8 cellular contexts compared by ENCODE assay signal in the genomic region with DNA sequence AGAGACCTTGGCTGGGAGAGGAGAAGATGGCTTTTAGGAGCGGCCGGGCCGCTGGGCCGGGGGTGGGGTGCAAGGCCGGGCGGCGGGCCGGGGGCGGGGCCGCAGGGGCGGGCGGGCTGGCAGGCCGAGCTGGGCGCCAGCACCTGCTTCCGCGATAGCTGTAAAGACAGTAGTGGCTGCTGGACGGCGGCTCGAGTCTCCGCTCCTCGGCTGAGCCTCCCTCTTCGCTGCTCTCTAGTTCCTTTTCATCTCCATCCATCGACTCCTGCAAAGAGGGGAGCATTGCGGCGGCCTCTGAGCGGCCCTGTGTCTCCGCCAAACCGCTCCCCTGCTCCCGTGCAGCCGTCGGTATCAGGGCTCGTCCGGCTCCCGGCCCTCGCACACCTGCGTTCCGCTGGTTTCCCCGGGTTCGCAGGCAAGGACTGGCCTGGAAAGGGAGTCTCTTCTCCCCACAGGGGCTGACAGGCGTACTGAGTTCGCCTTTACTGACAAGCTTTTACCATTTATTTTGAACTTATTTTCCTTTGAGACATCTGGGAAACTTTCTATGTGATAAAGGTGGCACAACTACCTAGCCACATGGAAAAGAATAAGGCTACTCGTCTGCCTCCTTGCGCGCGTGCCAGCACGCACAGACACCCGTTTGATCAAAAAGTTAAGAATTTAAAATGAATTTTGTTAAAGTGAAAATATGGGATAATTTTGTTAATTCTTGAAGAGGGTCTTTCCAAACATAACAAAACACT. TPM values are rescaled to one million over a fixed set of nuclear protein-coding genes. Genes with fewer than 3 reads are reported as not detected.
DNase-seq lines count a peak whose midpoint lies in the region; ATAC-seq and TF ChIP-seq lines count a peak whose summit lies in the region.

A gene with protein sequence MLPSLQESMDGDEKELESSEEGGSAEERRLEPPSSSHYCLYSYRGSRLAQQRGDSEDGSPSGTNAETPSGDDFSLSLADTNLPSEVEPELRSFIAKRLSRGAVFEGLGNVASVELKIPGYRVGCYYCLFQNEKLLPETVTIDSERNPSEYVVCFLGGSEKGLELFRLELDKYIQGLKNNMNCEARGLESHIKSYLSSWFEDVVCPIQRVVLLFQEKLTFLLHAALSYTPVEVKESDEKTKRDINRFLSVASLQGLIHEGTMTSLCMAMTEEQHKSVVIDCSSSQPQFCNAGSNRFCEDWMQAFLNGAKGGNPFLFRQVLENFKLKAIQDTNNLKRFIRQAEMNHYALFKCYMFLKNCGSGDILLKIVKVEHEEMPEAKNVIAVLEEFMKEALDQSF (minus strand): TSS at position 317 of the 746 bp plus-strand sequence. CDS start 34 bp downstream, at position 283.

- peak within 1 kb of the TSS; percentile 76 for H3K4me2 ChIP-seq in hepatocyte

- ATAC-seq in HG02588 (IDR thresholded peaks at IDR 0.05; ENCODE audit: unreplicated experiment): peak; percentile 76

- WGBS in hepatocyte (ENCODE audit: low lambda C conversion rate, missing lambda C conversion rate): 11% methylated on average over 38 of the region's 47 CpGs

- CTCF ChIA-PET in GM10248 (lab: Yijun Ruan, JAX): interaction anchor here (0.7 to 1.2 kb wide), 2 partner anchors 11 to 89 kb away, joined by 3 to 4 read pairs; no protein-coding TSS in a partner anchor

- H3K4me1 ChIP-seq in ascending aorta (peaks cover 0 to 9% of the 10 kb centered on the region in 2 donors), hepatocyte (ENCODE audit: insufficient read depth) (peaks cover 4% of the 10 kb centered on the region), rectal smooth muscle tissue (ENCODE audit: control insufficient read depth, insufficient read depth, low read length) (peaks cover 10% of the 10 kb centered on the region), vagina (peaks cover 12% of the 10 kb centered on the region)

- H3K36me3 ChIP-seq in ascending aorta (peaks cover under 1 to 8% of the 10 kb centered on the region in 2 donors), hepatocyte (replicated peaks; ENCODE audit: insufficient read depth, low read depth) (no peaks in the 10 kb centered on the region), rectal smooth muscle tissue (ENCODE audit: control insufficient read depth, insufficient read depth, low read length) (no peaks in the 10 kb centered on the region), vagina (peaks cover 0 to 24% of the 10 kb centered on the region in 2 donors)

- H2AFZ ChIP-seq in hepatocyte: peak within 1 kb of the TSS; percentile 90

- no peak for TF ChIP-seq POLR2A in vagina (IDR thresholded peaks at IDR 0.05)

- H3K9me3 ChIP-seq in ascending aorta (no peaks in the 10 kb centered on the region), hepatocyte (ENCODE audit: low read depth) (no peaks in the 10 kb centered on the region), vagina (no peaks in the 10 kb centered on the region)

- peak within 1 kb of the TSS; percentile 71 to 86 for H3K4me3 ChIP-seq in ascending aorta
- H3K4me3 ChIP-seq in hepatocyte: peak within 1 kb of the TSS; percentile 49
- H3K4me3 ChIP-seq in rectal smooth muscle tissue (ENCODE audit: low read length): peak within 1 kb of the TSS; percentile 67
- H3K4me3 ChIP-seq in vagina: peak within 1 kb of the TSS; percentile 55 to 66

- H3K9me2 ChIP-seq in hepatocyte (replicated peaks; ENCODE audit: insufficient read depth): no peaks in the 10 kb centered on the region

- POLR2A ChIA-PET in GM10248 (lab: Yijun Ruan, JAX): no interaction called here

- H3K27me3 ChIP-seq in ascending aorta (no peaks in the 10 kb centered on the region), hepatocyte (no peaks in the 10 kb centered on the region), rectal smooth muscle tissue (ENCODE audit: control insufficient read depth, insufficient read depth, low read length) (no peaks in the 10 kb centered on the region), vagina (no peaks in the 10 kb centered on the region)

- no peaks in the 10 kb centered on the region for H4K20me1 ChIP-seq in hepatocyte (ENCODE audit: insufficient read depth, poor library complexity, severe bottlenecking)

- intact Hi-C loops in ascending aorta (cut with DNase I): no loop called here
- intact Hi-C loops in vagina (cut with DNase I): no loop called here

- DNase-seq in GM10248 (ENCODE audit: extremely low spot score) (peak; percentile 82), NCI-H1105 (lab: John Stamatoyannopoulos, UW) (peak; percentile 80), T-helper 22 cell (ENCODE audit: low read depth) (peak; percentile 46), ascending aorta (ENCODE audit: low spot score in 2 of 2) (peak in 1 of 2 donors; percentile 82), hepatocyte (ENCODE audit: low spot score) (peak; percentile 84), vagina (ENCODE audit: extremely low spot score in 2 of 2) (no peak)

- peaks cover 7% of the 10 kb centered on the region for H3K79me2 ChIP-seq in hepatocyte

- TF ChIP-seq CTCF in GM10248 (IDR thresholded peaks at IDR 0.05; ENCODE audit: control extremely low read depth, extremely low read depth, low read depth, missing control alignments) (no peak), ascending aorta (IDR thresholded peaks at IDR 0.05) (no peak), hepatocyte (IDR thresholded peaks at IDR 0.05; ENCODE audit: poor library complexity) (no peak), vagina (IDR thresholded peaks at IDR 0.05) (no peak)

- H3K9ac ChIP-seq in rectal smooth muscle tissue (ENCODE audit: low read length): peak within 1 kb of the TSS; percentile 51

- H3K27ac ChIP-seq in ascending aorta (peak within 1 kb of the TSS; percentile 67 to 80), hepatocyte (peak within 1 kb of the TSS; percentile 61), rectal smooth muscle tissue (ENCODE audit: low read depth, low read length) (peak within 1 kb of the TSS; percentile 88), vagina (peak within 1 kb of the TSS; percentile 68)

RNA-seq across cellular contexts. Expression of the gene that starts here (rescaled TPM):
- total RNA-seq in ascending aorta: 15.5 TPM
- 20.1 and 25.7 TPM in 2 replicates for total RNA-seq in hepatocyte
- polyA plus RNA-seq in hepatocyte: 13.5 and 16.0 TPM in 2 replicates
- total RNA-seq in vagina: 15.0 TPM

Comparison
In these comparisons a context has a peak if more than half of its experiments do, and no peak if none do; other contexts are left out.
1. DNase-seq: peak in GM10248 (single experiment), NCI-H1105 (single experiment), T-helper 22 cell (single experiment) and hepatocyte (single experiment); none in vagina (0 of 2).
2. Peak in every context shown above with its lines, with median percentiles within 50 percentile points of each other: H3K27ac ChIP-seq and H3K4me3 ChIP-seq.